ENCODE assay signal across 20 cellular contexts in genomic region chr2:165803123-165803760, GRCh38. TPM values are rescaled to one million over a fixed set of nuclear protein-coding genes. Genes with fewer than 3 reads are reported as not detected.
DNase-seq lines count a peak whose midpoint lies in the region; TF ChIP-seq lines count a peak whose summit lies in the region.
"Had no signal": no experiment of that assay in that cellular context is flagged by ENCODE, and none has a peak within 500 bp of the region (broad histone marks: within the 10 kb centered on the region; RNA-seq: fewer than 3 reads in every experiment).

No MANE protein-coding gene starts in this region.

- dilution Hi-C loops in mammary epithelial cell (cut with HindIII; ENCODE audit: low sequenced_read_pairs): no loop called here

- POLR2A ChIA-PET in HEK293 (lab: Yijun Ruan, JAX): interaction anchor here (1.0 kb wide), 1 partner anchor 10 kb away, joined by 5 read pairs; the partner anchor contains the start of gene GALNT3

- H2AFZ ChIP-seq in mammary epithelial cell (ENCODE audit: low read depth, low read length): peak overlapping the region; percentile 36

- H3K4me2 ChIP-seq in mammary epithelial cell (ENCODE audit: insufficient read depth, low read depth, low read length): peak overlapping the region; percentile 2
- H3K4me2 ChIP-seq: BLaER1 had no signal

- no peaks in the 10 kb centered on the region for H3K9me3 ChIP-seq in HEK293 (ENCODE audit: control insufficient read depth, insufficient read depth, low read depth, low read length)
- no peaks in the 10 kb centered on the region for H3K9me3 ChIP-seq in mammary epithelial cell (replicated peaks; ENCODE audit: insufficient read depth, low read length)
- H3K9me3 ChIP-seq: tibial artery had no signal

- CTCF ChIA-PET in HEK293 (lab: Yijun Ruan, JAX) (interaction anchor here (0.6 kb wide), 1 partner anchor 178 kb away, joined by 4 read pairs; no protein-coding TSS in a partner anchor), mammary epithelial cell (lab: Charles Lee; ENCODE audit: low non-redundant PET) (no interaction called here)

- 67% methylated on average over 4 of the region's 4 CpGs for WGBS in mammary epithelial cell (ENCODE audit: low coverage, missing lambda C conversion rate)

- in situ Hi-C loops in mammary epithelial cell (cut with MboI; ENCODE audit: low sequenced_read_pairs in 2 of 2): no loop called here

- no peaks in the 10 kb centered on the region for H4K20me1 ChIP-seq in mammary epithelial cell (ENCODE audit: insufficient read depth, low read length)
- H4K20me1 ChIP-seq: BLaER1 had no signal

- H3K27me3 ChIP-seq in mammary epithelial cell (ENCODE audit: insufficient read depth, low read length): no peaks in the 10 kb centered on the region
- H3K27me3 ChIP-seq: BLaER1, tibial artery had no signal

- H3K4me1 ChIP-seq in HEK293 (ENCODE audit: control insufficient read depth, insufficient read depth, low read length) (peaks cover 15% of the 10 kb centered on the region), mammary epithelial cell (ENCODE audit: insufficient read depth, low read length) (peaks cover 11% of the 10 kb centered on the region)
- H3K4me1 ChIP-seq: BLaER1, tibial artery had no signal

- BruUV-seq in mammary epithelial cell (replicated peaks; lab: Mats Ljungman, UMichigan): no TSS peak

- H3K36me3 ChIP-seq in HEK293 (ENCODE audit: control insufficient read depth in 2 of 2, insufficient read depth in 1 of 2, low read length in 2 of 2) (no peaks in the 10 kb centered on the region), mammary epithelial cell (ENCODE audit: insufficient read depth, low read length) (no peaks in the 10 kb centered on the region)
- H3K36me3 ChIP-seq: BLaER1, tibial artery had no signal

- TF ChIP-seq CTCF in HEK293 (tag by site-specific recombination; IDR thresholded peaks at IDR 0.05): no peak
- TF ChIP-seq CTCF in mammary epithelial cell (conservative IDR thresholded peaks at IDR 0.05 in 1 of 2, IDR thresholded peaks at IDR 0.05 in 1 of 2; ENCODE audit: extremely low read depth in 1 of 2, insufficient read depth in 1 of 2, low read depth in 1 of 2, low read length in 2 of 2): no peak

- intact Hi-C loops in mammary epithelial cell (cut with micrococcal nuclease): loop anchor here (1.0 kb wide), 1 partner anchor 8 kb away; no protein-coding TSS in a partner anchor

- H3K4me3 ChIP-seq in HEK293 (ENCODE audit: low read depth, low read length) (no peak overlapping the region), mammary epithelial cell (replicated peaks in 1 of 3; ENCODE audit: insufficient read depth in 1 of 3, low read depth in 2 of 3, low read length in 3 of 3) (no peak overlapping the region), skeletal muscle cell (ENCODE audit: low read depth, low read length) (no peak overlapping the region)
- H3K4me3 ChIP-seq: BLaER1, tibial artery had no signal

- no peak overlapping the region for H3K9ac ChIP-seq in mammary epithelial cell (ENCODE audit: insufficient read depth, low read length)
- H3K9ac ChIP-seq: BLaER1 had no signal

- no peaks in the 10 kb centered on the region for H3K79me2 ChIP-seq in mammary epithelial cell (ENCODE audit: insufficient read depth, low read length)

- no peak overlapping the region for H3K27ac ChIP-seq in HEK293 (ENCODE audit: extremely low read depth, low read depth, low read length)
- no peak overlapping the region for H3K27ac ChIP-seq in mammary epithelial cell (ENCODE audit: insufficient read depth, low read depth, low read length)
- H3K27ac ChIP-seq: BLaER1, HL-60, tibial artery had no signal

- DNase-seq in NCI-H526 treated with DMSO at 0.1 percent for 48 hours (lab: John Stamatoyannopoulos, UW): peak; percentile 23
- peak; percentile 15 for DNase-seq in mammary epithelial cell
- peak; percentile 51 for DNase-seq in skeletal muscle cell (ENCODE audit: low read depth)
- no peak for DNase-seq in LoVo (ENCODE audit: low spot score)
- DNase-seq in C1 segment of cervical spinal cord (lab: John Stamatoyannopoulos, UW): no peak
- DNase-seq in activated gamma-delta T cell (lab: John Stamatoyannopoulos, UW): no peak
- DNase-seq: activated CD4-positive, alpha-beta memory T cell treated with anti-CD3 and anti-CD28 coated beads for 36 hours; activated naive CD8-positive, alpha-beta T cell treated with anti-CD3 and anti-CD28 coated beads for 36 hours; activated T-cell treated with anti-CD3 and anti-CD28 coated beads, Interleukin-2, amount 50 U/mL, for 4 hours; DMS153; effector memory CD8-positive, alpha-beta T cell; Karpas-422; naive thymus-derived CD4-positive, alpha-beta T cell; NCI-H1694; NCI-H524 treated with DMSO at 0.1 percent for 48 hours; SW 1271; tibial artery had no signal

TF ChIP-seq in HEK293, 187 proteins besides CTCF, POLR2A, EP300 and RAD21:
- TF ChIP-seq WT1 (tag by site-specific recombination; IDR thresholded peaks at IDR 0.05) (peak; percentile 89), MZF1 (tag by site-specific recombination; IDR thresholded peaks at IDR 0.05; ENCODE audit: borderline replicate concordance) (peak; percentile 87; the same call in 1 of the 2 replicates), PRDM6 (tag by site-specific recombination; IDR thresholded peaks at IDR 0.05) (peak; percentile 86), SCRT2 (tag by site-specific recombination; IDR thresholded peaks at IDR 0.05) (peak; percentile 57), ZSCAN30 (tag by site-specific recombination; IDR thresholded peaks at IDR 0.05) (0 out of 2 replicates have a peak, but pooled peaks have one; percentile 24), ZNF664 (tag by site-specific recombination; IDR thresholded peaks at IDR 0.05) (peak; percentile 53; the same call in 1 of the 2 replicates), ZNF335 (tag by site-specific recombination; conservative IDR thresholded peaks at IDR 0.05) (peak; percentile 68), ZFHX2 (tag by site-specific recombination; conservative IDR thresholded peaks at IDR 0.05) (0 out of 2 replicates have a peak, but pooled peaks have one; percentile 41), ZNF670 (tag by site-specific recombination; IDR thresholded peaks at IDR 0.05; ENCODE audit: low read depth) (no peak), GFI1B (tag by site-specific recombination; IDR thresholded peaks at IDR 0.05) (no peak)
TF ChIP-seq in HEK293: peak in this region for 8.

RNA-seq across cellular contexts. Expression of gene GALNT3, which starts 9.2 kb away (rescaled TPM):
- 10 to 100 TPM; 68.1 to 70.2 TPM for total RNA-seq in mammary epithelial cell
- polyA plus RNA-seq in mammary epithelial cell: 29.0 TPM
- polyA minus RNA-seq in mammary epithelial cell: 99.7 TPM
- polyA plus RNA-seq: naive thymus-derived CD4-positive, alpha-beta T cell had no signal

Comparison
In these comparisons a context has a peak if more than half of its experiments do, and no peak if none do; other contexts are left out.
1. DNase-seq: peak in NCI-H526 treated with DMSO at 0.1 percent for 48 hours (single experiment), mammary epithelial cell (single experiment) and skeletal muscle cell (single experiment); none in LoVo (single experiment), C1 segment of cervical spinal cord (0 of 14) and activated gamma-delta T cell (single experiment).